In the genomic region with DNA sequence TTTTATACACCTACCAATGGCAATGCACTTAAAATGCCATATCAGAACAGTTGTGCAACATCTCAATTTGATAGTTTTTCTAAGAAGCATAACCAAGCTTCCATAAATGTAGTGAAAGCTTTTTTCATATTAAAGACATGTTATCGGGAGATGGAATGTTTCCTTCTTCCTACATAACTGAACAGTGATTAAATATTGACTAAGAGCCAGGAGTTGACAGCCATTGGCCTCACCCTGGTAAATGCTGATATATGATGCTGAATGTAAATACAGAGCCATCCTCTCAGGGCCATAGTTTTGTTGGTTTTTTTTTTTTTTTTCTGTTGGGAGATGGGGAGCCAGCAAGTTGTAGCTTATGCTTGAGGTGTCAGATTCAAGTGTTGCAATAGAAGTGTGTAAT, we compare ENCODE assay signal across 1 cellular context.
TF ChIP-seq lines count a peak whose summit lies in the region.

No MANE protein-coding gene starts in this region.

TF ChIP-seq in HEK293, 187 proteins besides CTCF, POLR2A, EP300 and RAD21 (continued from another document and continues in another):
- no peak for TF ChIP-seq ZNF394 (tag by site-specific recombination; IDR thresholded peaks at IDR 0.05; ENCODE audit: borderline replicate concordance)
- TF ChIP-seq GLIS2 (tag by site-specific recombination; IDR thresholded peaks at IDR 0.05): no peak
- no peak for TF ChIP-seq ZNF214 (tag by site-specific recombination; IDR thresholded peaks at IDR 0.05; ENCODE audit: borderline replicate concordance)
- TF ChIP-seq OVOL3 (tag by site-specific recombination; IDR thresholded peaks at IDR 0.05): peak; percentile 72
- TF ChIP-seq, protein P1, sequence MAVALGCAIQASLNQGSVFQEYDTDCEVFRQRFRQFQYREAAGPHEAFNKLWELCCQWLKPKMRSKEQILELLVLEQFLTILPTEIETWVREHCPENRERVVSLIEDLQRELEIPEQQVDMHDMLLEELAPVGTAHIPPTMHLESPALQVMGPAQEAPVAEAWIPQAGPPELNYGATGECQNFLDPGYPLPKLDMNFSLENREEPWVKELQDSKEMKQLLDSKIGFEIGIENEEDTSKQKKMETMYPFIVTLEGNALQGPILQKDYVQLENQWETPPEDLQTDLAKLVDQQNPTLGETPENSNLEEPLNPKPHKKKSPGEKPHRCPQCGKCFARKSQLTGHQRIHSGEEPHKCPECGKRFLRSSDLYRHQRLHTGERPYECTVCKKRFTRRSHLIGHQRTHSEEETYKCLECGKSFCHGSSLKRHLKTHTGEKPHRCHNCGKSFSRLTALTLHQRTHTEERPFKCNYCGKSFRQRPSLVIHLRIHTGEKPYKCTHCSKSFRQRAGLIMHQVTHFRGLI (tag by site-specific recombination; IDR thresholded peaks at IDR 0.05): no peak
- no peak for TF ChIP-seq ZNF658 (tag by site-specific recombination; IDR thresholded peaks at IDR 0.05)
- TF ChIP-seq ZBTB48 (tag by site-specific recombination; IDR thresholded peaks at IDR 0.05): no peak
- no peak for TF ChIP-seq ZBTB21 (tag by site-specific recombination; IDR thresholded peaks at IDR 0.05)
- peak; percentile 80 for TF ChIP-seq SP7 (tag by site-specific recombination; IDR thresholded peaks at IDR 0.05)
- TF ChIP-seq, protein P2, sequence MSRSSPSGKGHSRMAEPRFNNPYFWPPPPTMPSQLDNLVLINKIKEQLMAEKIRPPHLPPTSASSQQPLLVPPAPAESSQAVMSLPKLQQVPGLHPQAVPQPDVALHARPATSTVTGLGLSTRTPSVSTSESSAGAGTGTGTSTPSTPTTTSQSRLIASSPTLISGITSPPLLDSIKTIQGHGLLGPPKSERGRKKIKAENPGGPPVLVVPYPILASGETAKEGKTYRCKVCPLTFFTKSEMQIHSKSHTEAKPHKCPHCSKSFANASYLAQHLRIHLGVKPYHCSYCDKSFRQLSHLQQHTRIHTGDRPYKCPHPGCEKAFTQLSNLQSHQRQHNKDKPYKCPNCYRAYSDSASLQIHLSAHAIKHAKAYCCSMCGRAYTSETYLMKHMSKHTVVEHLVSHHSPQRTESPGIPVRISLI (tag by site-specific recombination; IDR thresholded peaks at IDR 0.05): peak; percentile 29; the same call in 1 of the 2 replicates
- no peak for TF ChIP-seq RBAK (tag by site-specific recombination; IDR thresholded peaks at IDR 0.05)
- no peak for TF ChIP-seq ZNF621 (tag by site-specific recombination; IDR thresholded peaks at IDR 0.05)
- peak; percentile 94 for TF ChIP-seq ZEB2 (tag by site-specific recombination; IDR thresholded peaks at IDR 0.05)
- TF ChIP-seq, protein P3, sequence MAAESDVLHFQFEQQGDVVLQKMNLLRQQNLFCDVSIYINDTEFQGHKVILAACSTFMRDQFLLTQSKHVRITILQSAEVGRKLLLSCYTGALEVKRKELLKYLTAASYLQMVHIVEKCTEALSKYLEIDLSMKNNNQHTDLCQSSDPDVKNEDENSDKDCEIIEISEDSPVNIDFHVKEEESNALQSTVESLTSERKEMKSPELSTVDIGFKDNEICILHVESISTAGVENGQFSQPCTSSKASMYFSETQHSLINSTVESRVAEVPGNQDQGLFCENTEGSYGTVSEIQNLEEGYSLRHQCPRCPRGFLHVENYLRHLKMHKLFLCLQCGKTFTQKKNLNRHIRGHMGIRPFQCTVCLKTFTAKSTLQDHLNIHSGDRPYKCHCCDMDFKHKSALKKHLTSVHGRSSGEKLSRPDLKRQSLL (tag by site-specific recombination; IDR thresholded peaks at IDR 0.05): no peak
- TF ChIP-seq ZNF121 (tag by site-specific recombination; IDR thresholded peaks at IDR 0.05): no peak
- TF ChIP-seq ZNF626 (tag by site-specific recombination; IDR thresholded peaks at IDR 0.05): no peak
- no peak for TF ChIP-seq ZNF202 (tag by site-specific recombination; IDR thresholded peaks at IDR 0.05; ENCODE audit: borderline replicate concordance)
- no peak for TF ChIP-seq ZNF660 (tag by site-specific recombination; IDR thresholded peaks at IDR 0.05)
- TF ChIP-seq, protein P4, sequence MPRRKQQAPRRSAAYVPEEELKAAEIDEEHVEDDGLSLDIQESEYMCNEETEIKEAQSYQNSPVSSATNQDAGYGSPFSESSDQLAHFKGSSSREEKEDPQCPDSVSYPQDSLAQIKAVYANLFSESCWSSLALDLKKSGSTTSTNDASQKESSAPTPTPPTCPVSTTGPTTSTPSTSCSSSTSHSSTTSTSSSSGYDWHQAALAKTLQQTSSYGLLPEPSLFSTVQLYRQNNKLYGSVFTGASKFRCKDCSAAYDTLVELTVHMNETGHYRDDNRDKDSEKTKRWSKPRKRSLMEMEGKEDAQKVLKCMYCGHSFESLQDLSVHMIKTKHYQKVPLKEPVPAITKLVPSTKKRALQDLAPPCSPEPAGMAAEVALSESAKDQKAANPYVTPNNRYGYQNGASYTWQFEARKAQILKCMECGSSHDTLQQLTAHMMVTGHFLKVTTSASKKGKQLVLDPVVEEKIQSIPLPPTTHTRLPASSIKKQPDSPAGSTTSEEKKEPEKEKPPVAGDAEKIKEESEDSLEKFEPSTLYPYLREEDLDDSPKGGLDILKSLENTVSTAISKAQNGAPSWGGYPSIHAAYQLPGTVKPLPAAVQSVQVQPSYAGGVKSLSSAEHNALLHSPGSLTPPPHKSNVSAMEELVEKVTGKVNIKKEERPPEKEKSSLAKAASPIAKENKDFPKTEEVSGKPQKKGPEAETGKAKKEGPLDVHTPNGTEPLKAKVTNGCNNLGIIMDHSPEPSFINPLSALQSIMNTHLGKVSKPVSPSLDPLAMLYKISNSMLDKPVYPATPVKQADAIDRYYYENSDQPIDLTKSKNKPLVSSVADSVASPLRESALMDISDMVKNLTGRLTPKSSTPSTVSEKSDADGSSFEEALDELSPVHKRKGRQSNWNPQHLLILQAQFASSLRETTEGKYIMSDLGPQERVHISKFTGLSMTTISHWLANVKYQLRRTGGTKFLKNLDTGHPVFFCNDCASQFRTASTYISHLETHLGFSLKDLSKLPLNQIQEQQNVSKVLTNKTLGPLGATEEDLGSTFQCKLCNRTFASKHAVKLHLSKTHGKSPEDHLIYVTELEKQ (tag by site-specific recombination; IDR thresholded peaks at IDR 0.05; ENCODE audit: borderline replicate concordance): peak; percentile 45; the same call in 1 of the 2 replicates
- TF ChIP-seq ZNF76 (tag by site-specific recombination; IDR thresholded peaks at IDR 0.05; ENCODE audit: borderline replicate concordance, low read depth): no peak
- TF ChIP-seq ZSCAN16 (tag by site-specific recombination; IDR thresholded peaks at IDR 0.05): no peak
- TF ChIP-seq, protein P5, sequence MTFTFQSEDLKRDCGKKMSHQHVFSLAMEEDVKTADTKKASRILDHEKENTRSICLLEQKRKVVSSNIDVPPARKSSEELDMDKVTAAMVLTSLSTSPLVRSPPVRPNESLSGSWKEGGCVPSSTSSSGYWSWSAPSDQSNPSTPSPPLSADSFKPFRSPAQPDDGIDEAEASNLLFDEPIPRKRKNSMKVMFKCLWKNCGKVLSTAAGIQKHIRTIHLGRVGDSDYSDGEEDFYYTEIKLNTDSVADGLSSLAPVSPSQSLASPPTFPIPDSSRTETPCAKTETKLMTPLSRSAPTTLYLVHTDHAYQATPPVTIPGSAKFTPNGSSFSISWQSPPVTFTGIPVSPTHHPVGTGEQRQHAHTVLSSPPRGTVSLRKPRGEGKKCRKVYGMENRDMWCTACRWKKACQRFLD (tag by site-specific recombination; IDR thresholded peaks at IDR 0.05): no peak
- TF ChIP-seq ZNF391 (tag by site-specific recombination; IDR thresholded peaks at IDR 0.05; ENCODE audit: borderline replicate concordance, low read depth): peak; percentile 34; the same call in 1 of the 2 replicates
- TF ChIP-seq ZNF350 (tag by site-specific recombination; IDR thresholded peaks at IDR 0.05): no peak
- no peak for TF ChIP-seq ZNF473 (tag by site-specific recombination; IDR thresholded peaks at IDR 0.05)
- TF ChIP-seq ZNF654 (tag by site-specific recombination; IDR thresholded peaks at IDR 0.05; ENCODE audit: low read depth): no peak
- TF ChIP-seq ZBTB17 (tag by site-specific recombination; IDR thresholded peaks at IDR 0.05): peak; percentile 36; the same call in 1 of the 2 replicates
- no peak for TF ChIP-seq ZFP3 (tag by site-specific recombination; IDR thresholded peaks at IDR 0.05; ENCODE audit: low read depth)
- TF ChIP-seq ZNF701 (tag by site-specific recombination; IDR thresholded peaks at IDR 0.05): no peak
- TF ChIP-seq ZNF837 (tag by site-specific recombination; IDR thresholded peaks at IDR 0.05): no peak
- no peak for TF ChIP-seq ZNF777 (tag by site-specific recombination; IDR thresholded peaks at IDR 0.05; ENCODE audit: borderline replicate concordance)
- TF ChIP-seq, protein P6, sequence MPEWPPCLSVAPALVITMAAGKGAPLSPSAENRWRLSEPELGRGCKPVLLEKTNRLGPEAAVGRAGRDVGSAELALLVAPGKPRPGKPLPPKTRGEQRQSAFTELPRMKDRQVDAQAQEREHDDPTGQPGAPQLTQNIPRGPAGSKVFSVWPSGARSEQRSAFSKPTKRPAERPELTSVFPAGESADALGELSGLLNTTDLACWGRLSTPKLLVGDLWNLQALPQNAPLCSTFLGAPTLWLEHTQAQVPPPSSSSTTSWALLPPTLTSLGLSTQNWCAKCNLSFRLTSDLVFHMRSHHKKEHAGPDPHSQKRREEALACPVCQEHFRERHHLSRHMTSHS (tag by site-specific recombination; IDR thresholded peaks at IDR 0.05): no peak
- TF ChIP-seq ZNF843 (tag by site-specific recombination; IDR thresholded peaks at IDR 0.05): peak; percentile 83
- TF ChIP-seq ZNF311 (tag by site-specific recombination; IDR thresholded peaks at IDR 0.05; ENCODE audit: borderline replicate concordance): no peak
- no peak for TF ChIP-seq ZNF23 (tag by site-specific recombination; IDR thresholded peaks at IDR 0.05; ENCODE audit: borderline replicate concordance)
- TF ChIP-seq ZNF501 (tag by site-specific recombination; IDR thresholded peaks at IDR 0.05): no peak
- no peak for TF ChIP-seq ZNF785 (tag by site-specific recombination; IDR thresholded peaks at IDR 0.05)
- no peak for TF ChIP-seq ZNF274 (IDR thresholded peaks at IDR 0.05; ENCODE audit: low read length)
- TF ChIP-seq ZNF274 (tag by site-specific recombination; IDR thresholded peaks at IDR 0.05; ENCODE audit: borderline replicate concordance): no peak
- 0 out of 2 replicates have a peak, but pooled peaks have one; percentile 37 for TF ChIP-seq IKZF3 (tag by site-specific recombination; IDR thresholded peaks at IDR 0.05)
- no peak for TF ChIP-seq EGR2 (tag by site-specific recombination; IDR thresholded peaks at IDR 0.05; ENCODE audit: low read depth)
- no peak for TF ChIP-seq ZNF624 (tag by site-specific recombination; IDR thresholded peaks at IDR 0.05)
- TF ChIP-seq ZNF175 (tag by site-specific recombination; IDR thresholded peaks at IDR 0.05): no peak
- no peak for TF ChIP-seq ZNF416 (tag by site-specific recombination; IDR thresholded peaks at IDR 0.05)
- TF ChIP-seq, protein P7, sequence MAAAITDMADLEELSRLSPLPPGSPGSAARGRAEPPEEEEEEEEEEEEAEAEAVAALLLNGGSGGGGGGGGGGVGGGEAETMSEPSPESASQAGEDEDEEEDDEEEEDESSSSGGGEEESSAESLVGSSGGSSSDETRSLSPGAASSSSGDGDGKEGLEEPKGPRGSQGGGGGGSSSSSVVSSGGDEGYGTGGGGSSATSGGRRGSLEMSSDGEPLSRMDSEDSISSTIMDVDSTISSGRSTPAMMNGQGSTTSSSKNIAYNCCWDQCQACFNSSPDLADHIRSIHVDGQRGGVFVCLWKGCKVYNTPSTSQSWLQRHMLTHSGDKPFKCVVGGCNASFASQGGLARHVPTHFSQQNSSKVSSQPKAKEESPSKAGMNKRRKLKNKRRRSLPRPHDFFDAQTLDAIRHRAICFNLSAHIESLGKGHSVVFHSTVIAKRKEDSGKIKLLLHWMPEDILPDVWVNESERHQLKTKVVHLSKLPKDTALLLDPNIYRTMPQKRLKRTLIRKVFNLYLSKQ (tag by site-specific recombination; IDR thresholded peaks at IDR 0.05; ENCODE audit: borderline replicate concordance): no peak
- TF ChIP-seq ZNF146 (tag by site-specific recombination; IDR thresholded peaks at IDR 0.05): no peak
- peak; percentile 47 for TF ChIP-seq GLIS1 (tag by site-specific recombination; IDR thresholded peaks at IDR 0.05)
- 0 out of 2 replicates have a peak, but pooled peaks have one; percentile 38 for TF ChIP-seq ZNF10 (tag by site-specific recombination; IDR thresholded peaks at IDR 0.05)
- no peak for TF ChIP-seq BCL11B (tag by site-specific recombination; IDR thresholded peaks at IDR 0.05; ENCODE audit: low read depth)
- TF ChIP-seq, protein P8, sequence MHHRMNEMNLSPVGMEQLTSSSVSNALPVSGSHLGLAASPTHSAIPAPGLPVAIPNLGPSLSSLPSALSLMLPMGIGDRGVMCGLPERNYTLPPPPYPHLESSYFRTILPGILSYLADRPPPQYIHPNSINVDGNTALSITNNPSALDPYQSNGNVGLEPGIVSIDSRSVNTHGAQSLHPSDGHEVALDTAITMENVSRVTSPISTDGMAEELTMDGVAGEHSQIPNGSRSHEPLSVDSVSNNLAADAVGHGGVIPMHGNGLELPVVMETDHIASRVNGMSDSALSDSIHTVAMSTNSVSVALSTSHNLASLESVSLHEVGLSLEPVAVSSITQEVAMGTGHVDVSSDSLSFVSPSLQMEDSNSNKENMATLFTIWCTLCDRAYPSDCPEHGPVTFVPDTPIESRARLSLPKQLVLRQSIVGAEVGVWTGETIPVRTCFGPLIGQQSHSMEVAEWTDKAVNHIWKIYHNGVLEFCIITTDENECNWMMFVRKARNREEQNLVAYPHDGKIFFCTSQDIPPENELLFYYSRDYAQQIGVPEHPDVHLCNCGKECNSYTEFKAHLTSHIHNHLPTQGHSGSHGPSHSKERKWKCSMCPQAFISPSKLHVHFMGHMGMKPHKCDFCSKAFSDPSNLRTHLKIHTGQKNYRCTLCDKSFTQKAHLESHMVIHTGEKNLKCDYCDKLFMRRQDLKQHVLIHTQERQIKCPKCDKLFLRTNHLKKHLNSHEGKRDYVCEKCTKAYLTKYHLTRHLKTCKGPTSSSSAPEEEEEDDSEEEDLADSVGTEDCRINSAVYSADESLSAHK (tag by site-specific recombination; IDR thresholded peaks at IDR 0.05): peak; percentile 68
- TF ChIP-seq SETDB1 (IDR thresholded peaks at IDR 0.05; ENCODE audit: insufficient read length, low read length): no peak
- TF ChIP-seq MEIS1 (CRISPR knock-in tag; IDR thresholded peaks at IDR 0.05; ENCODE audit: borderline replicate concordance): no peak
- TF ChIP-seq, protein P9, sequence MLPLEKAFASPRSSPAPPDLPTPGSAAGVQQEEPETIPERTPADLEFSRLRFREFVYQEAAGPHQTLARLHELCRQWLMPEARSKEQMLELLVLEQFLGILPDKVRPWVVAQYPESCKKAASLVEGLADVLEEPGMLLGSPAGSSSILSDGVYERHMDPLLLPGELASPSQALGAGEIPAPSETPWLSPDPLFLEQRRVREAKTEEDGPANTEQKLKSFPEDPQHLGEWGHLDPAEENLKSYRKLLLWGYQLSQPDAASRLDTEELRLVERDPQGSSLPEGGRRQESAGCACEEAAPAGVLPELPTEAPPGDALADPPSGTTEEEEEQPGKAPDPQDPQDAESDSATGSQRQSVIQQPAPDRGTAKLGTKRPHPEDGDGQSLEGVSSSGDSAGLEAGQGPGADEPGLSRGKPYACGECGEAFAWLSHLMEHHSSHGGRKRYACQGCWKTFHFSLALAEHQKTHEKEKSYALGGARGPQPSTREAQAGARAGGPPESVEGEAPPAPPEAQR (tag by site-specific recombination; IDR thresholded peaks at IDR 0.05): no peak
- TF ChIP-seq ZNF548 (tag by site-specific recombination; IDR thresholded peaks at IDR 0.05): no peak
- TF ChIP-seq HOXC10 (CRISPR knock-in tag; IDR thresholded peaks at IDR 0.05): no peak
- TF ChIP-seq ZNF629 (tag by site-specific recombination; IDR thresholded peaks at IDR 0.05): peak; percentile 86
